8 cellular contexts compared by ENCODE assay signal in genomic region chr17:732788-733720, GRCh38. TPM values are rescaled to one million over a fixed set of nuclear protein-coding genes. Genes with fewer than 3 reads are reported as not detected.
DNase-seq lines count a peak whose midpoint lies in the region; ATAC-seq and TF ChIP-seq lines count a peak whose summit lies in the region.

No MANE protein-coding gene starts in this region.

- H3K36me3 ChIP-seq in endocrine pancreas (ENCODE audit: control insufficient read depth, insufficient read depth, low read length) (no peaks in the 10 kb centered on the region), subcutaneous abdominal adipose tissue (ENCODE audit: control insufficient read depth in 5 of 5, insufficient read depth in 5 of 5, low read length in 5 of 5) (no peaks in the 10 kb centered on the region)

- H3K27me3 ChIP-seq in AG04450 (ENCODE audit: control insufficient read depth, insufficient read depth, low read length) (no peaks in the 10 kb centered on the region), endocrine pancreas (ENCODE audit: control insufficient read depth, insufficient read depth, low read length) (no peaks in the 10 kb centered on the region), subcutaneous abdominal adipose tissue (ENCODE audit: control insufficient read depth in 5 of 5, insufficient read depth in 4 of 5, low read length in 5 of 5) (no peaks in the 10 kb centered on the region)

- TF ChIP-seq CTCF in AG04450 (IDR thresholded peaks at IDR 0.05; ENCODE audit: low read depth, low read length) (no peak), activated B cell treated with CpG ODN at 0.5 μM for 24 hours (IDR thresholded peaks at IDR 0.05) (no peak)

- H3K27ac ChIP-seq in AG04450 (ENCODE audit: low read depth, low read length) (peak overlapping the region; percentile 47), subcutaneous abdominal adipose tissue (ENCODE audit: low read depth, low read length) (no peak overlapping the region)

- peaks cover 8% of the 10 kb centered on the region for H3K4me1 Mint-ChIP-seq in activated B cell treated with CpG ODN at 0.5 μM for 24 hours

- H3K27me3 Mint-ChIP-seq in activated B cell treated with CpG ODN at 0.5 μM for 24 hours = no peaks in the 10 kb centered on the region

- no peak overlapping the region for H3K27ac Mint-ChIP-seq in activated B cell treated with CpG ODN at 0.5 μM for 24 hours

- H3K36me3 Mint-ChIP-seq in activated B cell treated with CpG ODN at 0.5 μM for 24 hours (ENCODE audit: low read depth) = no peaks in the 10 kb centered on the region

- DNase-seq in AG04450 (ENCODE audit: low read depth, low spot score) (no peak), HT1080 (ENCODE audit: low read depth) (peak; percentile 38), activated B cell treated with CpG ODN at 0.5 μM for 24 hours (peak; percentile 22), midbrain (lab: John Stamatoyannopoulos, UW) (peak; percentile 42)

- CTCF ChIA-PET in AG04450 (lab: Charles Lee) = interaction anchor here (1.2 kb wide), 1 partner anchor 247 kb away, joined by 3 read pairs; no protein-coding TSS in a partner anchor
- CTCF ChIA-PET in activated B cell treated with CpG ODN at 0.5 μM for 24 hours (lab: Charles Lee) = interaction anchor here (0.9 to 1.0 kb wide), 2 partner anchors 18 to 20 kb away, joined by 3 to 4 read pairs; no protein-coding TSS in a partner anchor

- H3K9me3 ChIP-seq in AG04450 (ENCODE audit: control insufficient read depth, insufficient read depth, low read length) = no peaks in the 10 kb centered on the region
- H3K9me3 ChIP-seq in endocrine pancreas (ENCODE audit: control insufficient read depth, low read length) = no peaks in the 10 kb centered on the region
- no peaks in the 10 kb centered on the region for H3K9me3 ChIP-seq in subcutaneous abdominal adipose tissue (ENCODE audit: control insufficient read depth in 5 of 5, low read length in 5 of 5)

- H3K4me1 ChIP-seq in endocrine pancreas (ENCODE audit: control insufficient read depth, insufficient read depth, low read length) (no peaks in the 10 kb centered on the region), subcutaneous abdominal adipose tissue (ENCODE audit: control insufficient read depth in 5 of 5, insufficient read depth in 5 of 5, low read length in 5 of 5) (peaks cover 2 to 22% (median 18%) of the 10 kb centered on the region in 5 donors)

- no peaks in the 10 kb centered on the region for H3K9me3 Mint-ChIP-seq in activated B cell treated with CpG ODN at 0.5 μM for 24 hours

- H3K9ac ChIP-seq in endocrine pancreas (ENCODE audit: control insufficient read depth, insufficient read depth, low read length) = peak overlapping the region; percentile 74
- H3K9ac ChIP-seq in subcutaneous abdominal adipose tissue (ENCODE audit: low read length in 5 of 5) = peak overlapping the region in 4 of 5 donors; percentile 32 to 64 (median 59)

- POLR2A ChIA-PET in AG04450 (lab: Yijun Ruan, JAX) (interaction anchor here (0.6 kb wide), 1 partner anchor 18 kb away, joined by 12 read pairs; the partner anchor contains the start of gene VPS53), activated B cell treated with CpG ODN at 0.5 μM for 24 hours (lab: Charles Lee) (interaction anchor here (0.7 kb wide), 1 partner anchor 17 kb away, joined by 5 read pairs; no protein-coding TSS in a partner anchor)

- H3K4me3 Mint-ChIP-seq in activated B cell treated with CpG ODN at 0.5 μM for 24 hours = peak overlapping the region; percentile 87

- intact Hi-C loops in activated B cell treated with CpG ODN at 0.5 μM for 24 hours (cut with micrococcal nuclease) = loop anchor here (1.0 to 2.0 kb wide), 3 partner anchors 7 to 20 kb away; partner anchors contain the start of genes GEMIN4 and VPS53

- ATAC-seq in GM19025 (IDR thresholded peaks at IDR 0.05; ENCODE audit: low read depth, unreplicated experiment) (peak; percentile 45), activated B cell treated with CpG ODN at 0.5 μM for 24 hours (ENCODE audit: low read depth) (peak; percentile 51), GM21367 (IDR thresholded peaks at IDR 0.05; ENCODE audit: unreplicated experiment) (no peak)

- peak overlapping the region; percentile 71 for H3K4me3 ChIP-seq in AG04450 (ENCODE audit: low read depth, low read length)
- H3K4me3 ChIP-seq in endocrine pancreas (ENCODE audit: control insufficient read depth, insufficient read depth, low read length) = peak overlapping the region; percentile 22
- H3K4me3 ChIP-seq in subcutaneous abdominal adipose tissue (ENCODE audit: low read depth in 1 of 5, low read length in 5 of 5) = peak overlapping the region; percentile 42 to 72 (median 67)

RNA-seq across cellular contexts. Expression of gene TLCD3A, which starts 0.7 kb away (rescaled TPM):
- polyA plus RNA-seq in AG04450 (2011; rRNA removed) = 23.9 and 27.1 TPM in 2 replicates
- 26.8 and 33.9 TPM in 2 replicates for polyA minus RNA-seq in AG04450 (2011; rRNA and poly(A)+ RNA removed)
- 27.0 and 39.4 TPM in 2 replicates for total RNA-seq in HT1080 (2014; rRNA removed; shearing (Covaris generic))
- 25.3 and 26.4 TPM in 2 replicates for polyA plus RNA-seq in HT1080 (2015; cell fraction: cytosol; rRNA removed)
- polyA plus RNA-seq in HT1080 (2015; cell fraction: nucleus; rRNA removed) = 15.0 and 20.9 TPM in 2 replicates
- 2.8 and 3.1 TPM in 2 replicates for total RNA-seq in activated B cell treated with CpG ODN at 0.5 μM for 24 hours

RNA-seq across cellular contexts. Expression of gene VPS53, which starts 18.4 kb away (rescaled TPM):
- 29.2 and 32.7 TPM in 2 replicates for polyA plus RNA-seq in AG04450 (2011; rRNA removed)
- 140 and 198 TPM in 2 replicates for polyA minus RNA-seq in AG04450 (2011; rRNA and poly(A)+ RNA removed)
- 7.6 and 16.1 TPM in 2 replicates for total RNA-seq in HT1080 (2014; rRNA removed; shearing (Covaris generic))
- polyA plus RNA-seq in HT1080 (2015; cell fraction: cytosol; rRNA removed) = 17.4 and 17.8 TPM in 2 replicates
- 37.8 and 51.2 TPM in 2 replicates for polyA plus RNA-seq in HT1080 (2015; cell fraction: nucleus; rRNA removed)
- 90.1 and 97.8 TPM in 2 replicates for total RNA-seq in activated B cell treated with CpG ODN at 0.5 μM for 24 hours

RNA-seq across cellular contexts. Expression of gene GEMIN4, which starts 19.0 kb away (rescaled TPM):
- polyA plus RNA-seq in AG04450 (2011; rRNA removed) = 9.3 and 13.6 TPM in 2 replicates
- 14.6 and 18.3 TPM in 2 replicates for polyA minus RNA-seq in AG04450 (2011; rRNA and poly(A)+ RNA removed)
- 34.9 and 43.5 TPM in 2 replicates for total RNA-seq in HT1080 (2014; rRNA removed; shearing (Covaris generic))
- polyA plus RNA-seq in HT1080 (2015; cell fraction: cytosol; rRNA removed) = 29.7 and 31.9 TPM in 2 replicates
- polyA plus RNA-seq in HT1080 (2015; cell fraction: nucleus; rRNA removed) = 46.0 and 50.7 TPM in 2 replicates
- 30.5 and 33.3 TPM in 2 replicates for total RNA-seq in activated B cell treated with CpG ODN at 0.5 μM for 24 hours

RNA-seq across cellular contexts. Expression of gene GLOD4, which starts 49.0 kb away (rescaled TPM):
- 33.5 and 42.2 TPM in 2 replicates for polyA plus RNA-seq in AG04450 (2011; rRNA removed)
- 18.7 and 23.1 TPM in 2 replicates for polyA minus RNA-seq in AG04450 (2011; rRNA and poly(A)+ RNA removed)
- 46.7 and 59.4 TPM in 2 replicates for total RNA-seq in HT1080 (2014; rRNA removed; shearing (Covaris generic))
- polyA plus RNA-seq in HT1080 (2015; cell fraction: cytosol; rRNA removed) = 44.1 and 49.1 TPM in 2 replicates
- polyA plus RNA-seq in HT1080 (2015; cell fraction: nucleus; rRNA removed) = 59.9 and 72.5 TPM in 2 replicates
- total RNA-seq in activated B cell treated with CpG ODN at 0.5 μM for 24 hours = 51.4 and 51.9 TPM in 2 replicates

RNA-seq across cellular contexts. Expression of gene MRM3, which starts 49.1 kb away (rescaled TPM):
- polyA plus RNA-seq in AG04450 (2011; rRNA removed) = 8.1 and 8.7 TPM in 2 replicates
- polyA minus RNA-seq in AG04450 (2011; rRNA and poly(A)+ RNA removed) = 4.1 and 8.6 TPM in 2 replicates
- 49.7 and 58.0 TPM in 2 replicates for total RNA-seq in HT1080 (2014; rRNA removed; shearing (Covaris generic))
- 16.5 TPM in 2 replicates for polyA plus RNA-seq in HT1080 (2015; cell fraction: cytosol; rRNA removed)
- 22.1 and 22.7 TPM in 2 replicates for polyA plus RNA-seq in HT1080 (2015; cell fraction: nucleus; rRNA removed)
- total RNA-seq in activated B cell treated with CpG ODN at 0.5 μM for 24 hours = 23.3 and 26.3 TPM in 2 replicates
